ENCODE assay signal across 1 cellular context in the genomic region with DNA sequence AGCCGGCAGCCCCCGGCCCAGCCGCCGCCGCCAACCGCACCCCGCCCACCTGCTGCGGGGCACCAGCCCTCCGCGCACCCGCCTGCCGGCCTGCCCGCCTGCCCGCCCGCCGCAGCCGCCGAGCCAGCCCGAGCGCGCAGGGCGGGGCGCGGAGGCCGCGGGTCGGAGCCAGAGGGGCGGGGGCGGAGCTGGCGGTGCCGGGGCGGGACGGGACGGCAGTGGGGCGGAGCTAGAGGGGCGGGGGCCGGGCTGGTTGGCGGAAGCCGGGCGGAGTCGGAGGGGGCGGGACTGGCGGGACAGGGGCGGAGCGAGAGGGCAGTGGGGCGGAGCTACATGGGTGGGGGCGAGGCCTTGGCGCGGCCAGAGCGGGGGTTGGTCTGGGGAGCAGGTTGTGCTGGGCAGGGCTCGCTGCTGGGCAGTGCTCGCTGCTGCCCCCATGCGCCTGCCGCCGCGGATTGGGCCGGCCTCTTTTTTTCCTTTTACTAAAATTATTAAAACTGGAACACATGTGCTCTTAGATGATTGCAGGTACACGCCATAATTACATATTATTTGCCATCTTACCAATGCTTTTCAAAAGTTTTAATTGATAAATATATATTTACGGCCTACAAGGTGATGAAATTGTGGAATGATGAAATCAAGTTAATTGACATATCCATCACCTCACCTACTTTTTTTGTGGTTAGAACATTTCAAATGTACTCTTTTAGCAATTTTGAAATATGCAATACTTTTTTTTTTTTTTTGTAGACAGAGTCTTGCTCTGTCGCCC.
A peak's percentile ranks its signal among the peaks of the same experiment; 100 is the strongest.
TF ChIP-seq lines count a peak whose summit lies in the region.

A gene (minus strand): TSS at position 140 of the 775 bp plus-strand sequence. CDS start 177 bp downstream, outside the sequence.

TF ChIP-seq in K562, 482 proteins besides CTCF, POLR2A, EP300 and RAD21 (continued from another document and continues in another):
- TF ChIP-seq, protein P1, sequence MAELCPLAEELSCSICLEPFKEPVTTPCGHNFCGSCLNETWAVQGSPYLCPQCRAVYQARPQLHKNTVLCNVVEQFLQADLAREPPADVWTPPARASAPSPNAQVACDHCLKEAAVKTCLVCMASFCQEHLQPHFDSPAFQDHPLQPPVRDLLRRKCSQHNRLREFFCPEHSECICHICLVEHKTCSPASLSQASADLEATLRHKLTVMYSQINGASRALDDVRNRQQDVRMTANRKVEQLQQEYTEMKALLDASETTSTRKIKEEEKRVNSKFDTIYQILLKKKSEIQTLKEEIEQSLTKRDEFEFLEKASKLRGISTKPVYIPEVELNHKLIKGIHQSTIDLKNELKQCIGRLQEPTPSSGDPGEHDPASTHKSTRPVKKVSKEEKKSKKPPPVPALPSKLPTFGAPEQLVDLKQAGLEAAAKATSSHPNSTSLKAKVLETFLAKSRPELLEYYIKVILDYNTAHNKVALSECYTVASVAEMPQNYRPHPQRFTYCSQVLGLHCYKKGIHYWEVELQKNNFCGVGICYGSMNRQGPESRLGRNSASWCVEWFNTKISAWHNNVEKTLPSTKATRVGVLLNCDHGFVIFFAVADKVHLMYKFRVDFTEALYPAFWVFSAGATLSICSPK (IDR thresholded peaks at IDR 0.05; ENCODE audit: borderline replicate concordance), result no peak
- TF ChIP-seq HDAC1 (IDR thresholded peaks at IDR 0.05) (no peak), CAMTA2 (CRISPR knock-in tag; conservative IDR thresholded peaks at IDR 0.05) (no peak), MAZ (CRISPR knock-in tag; conservative IDR thresholded peaks at IDR 0.05 in 1 of 2, IDR thresholded peaks at IDR 0.05 in 1 of 2) (peak in 1 of 2 experiments; percentile 93; a peak in 2 of 4 replicates), PCBP1 (IDR thresholded peaks at IDR 0.05; ENCODE audit: low read depth, low read length, poor library complexity, severe bottlenecking) (no peak), ILK (tag; IDR thresholded peaks at IDR 0.05; ENCODE audit: borderline replicate concordance, low read depth) (no peak), ZNF384 (IDR thresholded peaks at IDR 0.05; ENCODE audit: low read depth, low read length) (peak; percentile 79), CHD2 (IDR thresholded peaks at IDR 0.05; ENCODE audit: low read depth, low read length) (no peak), PHF21A (IDR thresholded peaks at IDR 0.05; ENCODE audit: borderline replicate concordance, low read depth) (no peak), SRF (CRISPR knock-in tag; IDR thresholded peaks at IDR 0.05) (0 out of 4 replicates have a peak, but pooled peaks of 1 of the 2 experiments have one; percentile 24), ZEB2 (IDR thresholded peaks at IDR 0.05) (no peak), JUND (IDR thresholded peaks at IDR 0.05; ENCODE audit: borderline replicate concordance, low read depth, low read length) (peak; percentile 28; the same call in 1 of the 2 replicates), JUND (tag; IDR thresholded peaks at IDR 0.05; ENCODE audit: borderline replicate concordance, low read depth, low read length) (no peak), PCBP2 (IDR thresholded peaks at IDR 0.05; ENCODE audit: low read depth, low read length, poor library complexity, severe bottlenecking) (no peak), ZNF644 (tag; IDR thresholded peaks at IDR 0.05; ENCODE audit: low read depth) (no peak), NONO (IDR thresholded peaks at IDR 0.05; ENCODE audit: low read depth in 2 of 2, low read length in 1 of 2) (peak in 1 of 2 experiments; percentile 63; a peak in 1 of 4 replicates), HNRNPL (IDR thresholded peaks at IDR 0.05; ENCODE audit: low read depth, low read length) (peak; percentile 77; the same call in 1 of the 2 replicates), ZFX (CRISPR knock-in tag; IDR thresholded peaks at IDR 0.05) (no peak), FOSL1 (tag; conservative IDR thresholded peaks at IDR 0.05) (no peak), CEBPB (tag; IDR thresholded peaks at IDR 0.05) (peak; percentile 80), ZNF584 (CRISPR knock-in tag; IDR thresholded peaks at IDR 0.05; ENCODE audit: low read depth) (no peak), TGIF2 (CRISPR knock-in tag; IDR thresholded peaks at IDR 0.05) (no peak), GABPA (tag; conservative IDR thresholded peaks at IDR 0.05; ENCODE audit: low read depth) (no peak; the same call in 1 of the 2 replicates), MAFF (IDR thresholded peaks at IDR 0.05; ENCODE audit: low read length) (no peak), FOXP1 (CRISPR knock-in tag; IDR thresholded peaks at IDR 0.05) (peak; percentile 27; the same call in 1 of the 2 replicates), TCFL5 (CRISPR knock-in tag; conservative IDR thresholded peaks at IDR 0.05) (no peak)
- TF ChIP-seq, protein P2, sequence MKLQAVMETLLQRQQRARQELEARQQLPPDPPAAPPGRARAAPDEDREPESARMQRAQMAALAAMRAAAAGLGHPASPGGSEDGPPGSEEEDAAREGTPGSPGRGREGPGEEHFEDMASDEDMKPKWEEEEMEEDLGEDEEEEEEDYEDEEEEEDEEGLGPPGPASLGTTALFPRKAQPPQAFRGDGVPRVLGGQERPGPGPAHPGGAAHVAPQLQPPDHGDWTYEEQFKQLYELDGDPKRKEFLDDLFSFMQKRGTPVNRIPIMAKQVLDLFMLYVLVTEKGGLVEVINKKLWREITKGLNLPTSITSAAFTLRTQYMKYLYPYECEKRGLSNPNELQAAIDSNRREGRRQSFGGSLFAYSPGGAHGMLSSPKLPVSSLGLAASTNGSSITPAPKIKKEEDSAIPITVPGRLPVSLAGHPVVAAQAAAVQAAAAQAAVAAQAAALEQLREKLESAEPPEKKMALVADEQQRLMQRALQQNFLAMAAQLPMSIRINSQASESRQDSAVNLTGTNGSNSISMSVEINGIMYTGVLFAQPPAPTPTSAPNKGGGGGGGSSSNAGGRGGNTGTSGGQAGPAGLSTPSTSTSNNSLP (IDR thresholded peaks at IDR 0.05; ENCODE audit: borderline replicate concordance, low read depth, low read length), result no peak
- TF ChIP-seq, protein P3, sequence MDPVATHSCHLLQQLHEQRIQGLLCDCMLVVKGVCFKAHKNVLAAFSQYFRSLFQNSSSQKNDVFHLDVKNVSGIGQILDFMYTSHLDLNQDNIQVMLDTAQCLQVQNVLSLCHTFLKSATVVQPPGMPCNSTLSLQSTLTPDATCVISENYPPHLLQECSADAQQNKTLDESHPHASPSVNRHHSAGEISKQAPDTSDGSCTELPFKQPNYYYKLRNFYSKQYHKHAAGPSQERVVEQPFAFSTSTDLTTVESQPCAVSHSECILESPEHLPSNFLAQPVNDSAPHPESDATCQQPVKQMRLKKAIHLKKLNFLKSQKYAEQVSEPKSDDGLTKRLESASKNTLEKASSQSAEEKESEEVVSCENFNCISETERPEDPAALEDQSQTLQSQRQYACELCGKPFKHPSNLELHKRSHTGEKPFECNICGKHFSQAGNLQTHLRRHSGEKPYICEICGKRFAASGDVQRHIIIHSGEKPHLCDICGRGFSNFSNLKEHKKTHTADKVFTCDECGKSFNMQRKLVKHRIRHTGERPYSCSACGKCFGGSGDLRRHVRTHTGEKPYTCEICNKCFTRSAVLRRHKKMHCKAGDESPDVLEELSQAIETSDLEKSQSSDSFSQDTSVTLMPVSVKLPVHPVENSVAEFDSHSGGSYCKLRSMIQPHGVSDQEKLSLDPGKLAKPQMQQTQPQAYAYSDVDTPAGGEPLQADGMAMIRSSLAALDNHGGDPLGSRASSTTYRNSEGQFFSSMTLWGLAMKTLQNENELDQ (CRISPR knock-in tag; IDR thresholded peaks at IDR 0.05; ENCODE audit: borderline replicate concordance), result no peak
- TF ChIP-seq, protein P4, sequence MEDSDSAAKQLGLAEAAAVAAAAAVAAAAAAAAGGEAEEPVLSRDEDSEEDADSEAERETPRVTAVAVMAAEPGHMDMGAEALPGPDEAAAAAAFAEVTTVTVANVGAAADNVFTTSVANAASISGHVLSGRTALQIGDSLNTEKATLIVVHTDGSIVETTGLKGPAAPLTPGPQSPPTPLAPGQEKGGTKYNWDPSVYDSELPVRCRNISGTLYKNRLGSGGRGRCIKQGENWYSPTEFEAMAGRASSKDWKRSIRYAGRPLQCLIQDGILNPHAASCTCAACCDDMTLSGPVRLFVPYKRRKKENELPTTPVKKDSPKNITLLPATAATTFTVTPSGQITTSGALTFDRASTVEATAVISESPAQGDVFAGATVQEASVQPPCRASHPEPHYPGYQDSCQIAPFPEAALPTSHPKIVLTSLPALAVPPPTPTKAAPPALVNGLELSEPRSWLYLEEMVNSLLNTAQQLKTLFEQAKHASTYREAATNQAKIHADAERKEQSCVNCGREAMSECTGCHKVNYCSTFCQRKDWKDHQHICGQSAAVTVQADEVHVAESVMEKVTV (CRISPR knock-in tag; IDR thresholded peaks at IDR 0.05), result no peak
- TF ChIP-seq, protein P5, sequence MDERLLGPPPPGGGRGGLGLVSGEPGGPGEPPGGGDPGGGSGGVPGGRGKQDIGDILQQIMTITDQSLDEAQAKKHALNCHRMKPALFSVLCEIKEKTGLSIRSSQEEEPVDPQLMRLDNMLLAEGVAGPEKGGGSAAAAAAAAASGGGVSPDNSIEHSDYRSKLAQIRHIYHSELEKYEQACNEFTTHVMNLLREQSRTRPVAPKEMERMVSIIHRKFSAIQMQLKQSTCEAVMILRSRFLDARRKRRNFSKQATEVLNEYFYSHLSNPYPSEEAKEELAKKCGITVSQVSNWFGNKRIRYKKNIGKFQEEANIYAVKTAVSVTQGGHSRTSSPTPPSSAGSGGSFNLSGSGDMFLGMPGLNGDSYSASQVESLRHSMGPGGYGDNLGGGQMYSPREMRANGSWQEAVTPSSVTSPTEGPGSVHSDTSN (CRISPR knock-in tag; IDR thresholded peaks at IDR 0.05; ENCODE audit: low read depth), result no peak
- TF ChIP-seq, protein P5 (tag; conservative IDR thresholded peaks at IDR 0.05; ENCODE audit: low read depth), result no peak
- TF ChIP-seq, protein P6, sequence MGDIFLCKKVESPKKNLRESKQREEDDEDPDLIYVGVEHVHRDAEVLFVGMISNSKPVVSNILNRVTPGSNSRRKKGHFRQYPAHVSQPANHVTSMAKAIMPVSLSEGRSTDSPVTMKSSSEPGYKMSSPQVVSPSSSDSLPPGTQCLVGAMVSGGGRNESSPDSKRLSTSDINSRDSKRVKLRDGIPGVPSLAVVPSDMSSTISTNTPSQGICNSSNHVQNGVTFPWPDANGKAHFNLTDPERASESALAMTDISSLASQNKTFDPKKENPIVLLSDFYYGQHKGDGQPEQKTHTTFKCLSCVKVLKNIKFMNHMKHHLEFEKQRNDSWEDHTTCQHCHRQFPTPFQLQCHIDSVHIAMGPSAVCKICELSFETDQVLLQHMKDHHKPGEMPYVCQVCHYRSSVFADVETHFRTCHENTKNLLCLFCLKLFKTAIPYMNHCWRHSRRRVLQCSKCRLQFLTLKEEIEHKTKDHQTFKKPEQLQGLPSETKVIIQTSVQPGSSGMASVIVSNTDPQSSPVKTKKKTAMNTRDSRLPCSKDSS (IDR thresholded peaks at IDR 0.05; ENCODE audit: low read depth, partially characterized antibody), result no peak
- TF ChIP-seq, protein P7, sequence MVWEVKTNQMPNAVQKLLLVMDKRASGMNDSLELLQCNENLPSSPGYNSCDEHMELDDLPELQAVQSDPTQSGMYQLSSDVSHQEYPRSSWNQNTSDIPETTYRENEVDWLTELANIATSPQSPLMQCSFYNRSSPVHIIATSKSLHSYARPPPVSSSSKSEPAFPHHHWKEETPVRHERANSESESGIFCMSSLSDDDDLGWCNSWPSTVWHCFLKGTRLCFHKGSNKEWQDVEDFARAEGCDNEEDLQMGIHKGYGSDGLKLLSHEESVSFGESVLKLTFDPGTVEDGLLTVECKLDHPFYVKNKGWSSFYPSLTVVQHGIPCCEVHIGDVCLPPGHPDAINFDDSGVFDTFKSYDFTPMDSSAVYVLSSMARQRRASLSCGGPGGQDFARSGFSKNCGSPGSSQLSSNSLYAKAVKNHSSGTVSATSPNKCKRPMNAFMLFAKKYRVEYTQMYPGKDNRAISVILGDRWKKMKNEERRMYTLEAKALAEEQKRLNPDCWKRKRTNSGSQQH (CRISPR knock-in tag; IDR thresholded peaks at IDR 0.05), result no peak
- TF ChIP-seq, protein P8, sequence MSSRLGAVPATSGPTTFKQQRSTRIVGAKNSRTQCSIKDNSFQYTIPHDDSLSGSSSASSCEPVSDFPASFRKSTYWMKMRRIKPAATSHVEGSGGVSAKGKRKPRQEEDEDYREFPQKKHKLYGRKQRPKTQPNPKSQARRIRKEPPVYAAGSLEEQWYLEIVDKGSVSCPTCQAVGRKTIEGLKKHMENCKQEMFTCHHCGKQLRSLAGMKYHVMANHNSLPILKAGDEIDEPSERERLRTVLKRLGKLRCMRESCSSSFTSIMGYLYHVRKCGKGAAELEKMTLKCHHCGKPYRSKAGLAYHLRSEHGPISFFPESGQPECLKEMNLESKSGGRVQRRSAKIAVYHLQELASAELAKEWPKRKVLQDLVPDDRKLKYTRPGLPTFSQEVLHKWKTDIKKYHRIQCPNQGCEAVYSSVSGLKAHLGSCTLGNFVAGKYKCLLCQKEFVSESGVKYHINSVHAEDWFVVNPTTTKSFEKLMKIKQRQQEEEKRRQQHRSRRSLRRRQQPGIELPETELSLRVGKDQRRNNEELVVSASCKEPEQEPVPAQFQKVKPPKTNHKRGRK (tag; IDR thresholded peaks at IDR 0.05), result no peak
- TF ChIP-seq, protein P9, sequence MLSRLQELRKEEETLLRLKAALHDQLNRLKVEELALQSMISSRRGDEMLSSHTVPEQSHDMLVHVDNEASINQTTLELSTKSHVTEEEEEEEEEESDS (CRISPR knock-in tag; IDR thresholded peaks at IDR 0.05), result no peak
- TF ChIP-seq, protein P10, sequence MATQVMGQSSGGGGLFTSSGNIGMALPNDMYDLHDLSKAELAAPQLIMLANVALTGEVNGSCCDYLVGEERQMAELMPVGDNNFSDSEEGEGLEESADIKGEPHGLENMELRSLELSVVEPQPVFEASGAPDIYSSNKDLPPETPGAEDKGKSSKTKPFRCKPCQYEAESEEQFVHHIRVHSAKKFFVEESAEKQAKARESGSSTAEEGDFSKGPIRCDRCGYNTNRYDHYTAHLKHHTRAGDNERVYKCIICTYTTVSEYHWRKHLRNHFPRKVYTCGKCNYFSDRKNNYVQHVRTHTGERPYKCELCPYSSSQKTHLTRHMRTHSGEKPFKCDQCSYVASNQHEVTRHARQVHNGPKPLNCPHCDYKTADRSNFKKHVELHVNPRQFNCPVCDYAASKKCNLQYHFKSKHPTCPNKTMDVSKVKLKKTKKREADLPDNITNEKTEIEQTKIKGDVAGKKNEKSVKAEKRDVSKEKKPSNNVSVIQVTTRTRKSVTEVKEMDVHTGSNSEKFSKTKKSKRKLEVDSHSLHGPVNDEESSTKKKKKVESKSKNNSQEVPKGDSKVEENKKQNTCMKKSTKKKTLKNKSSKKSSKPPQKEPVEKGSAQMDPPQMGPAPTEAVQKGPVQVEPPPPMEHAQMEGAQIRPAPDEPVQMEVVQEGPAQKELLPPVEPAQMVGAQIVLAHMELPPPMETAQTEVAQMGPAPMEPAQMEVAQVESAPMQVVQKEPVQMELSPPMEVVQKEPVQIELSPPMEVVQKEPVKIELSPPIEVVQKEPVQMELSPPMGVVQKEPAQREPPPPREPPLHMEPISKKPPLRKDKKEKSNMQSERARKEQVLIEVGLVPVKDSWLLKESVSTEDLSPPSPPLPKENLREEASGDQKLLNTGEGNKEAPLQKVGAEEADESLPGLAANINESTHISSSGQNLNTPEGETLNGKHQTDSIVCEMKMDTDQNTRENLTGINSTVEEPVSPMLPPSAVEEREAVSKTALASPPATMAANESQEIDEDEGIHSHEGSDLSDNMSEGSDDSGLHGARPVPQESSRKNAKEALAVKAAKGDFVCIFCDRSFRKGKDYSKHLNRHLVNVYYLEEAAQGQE (CRISPR knock-in tag; IDR thresholded peaks at IDR 0.05; ENCODE audit: low read depth), result no peak
